12 cellular contexts compared by ENCODE assay signal in genomic region chr10:79438021-79438698, GRCh38. TPM values are rescaled to one million over a fixed set of nuclear protein-coding genes. Genes with fewer than 3 reads are reported as not detected.
DNase-seq lines count a peak whose midpoint lies in the region; ATAC-seq and TF ChIP-seq lines count a peak whose summit lies in the region.
"Had no signal": no experiment of that assay in that cellular context is flagged by ENCODE, and none has a peak within 500 bp of the region (broad histone marks: within the 10 kb centered on the region; RNA-seq: fewer than 3 reads in every experiment).

No MANE protein-coding gene starts in this region.

- peaks cover 0 to 7% of the 10 kb centered on the region in 2 donors for H3K27me3 Mint-ChIP-seq in effector memory CD8-positive, alpha-beta T cell

- H3K36me3 Mint-ChIP-seq in effector memory CD8-positive, alpha-beta T cell (ENCODE audit: insufficient read depth) = peaks cover 2% of the 10 kb centered on the region
- H3K36me3 Mint-ChIP-seq: stimulated activated memory B cell treated with anti-CD40 and anti-IgM and Interleukin-4, amounts not matched to agents 10 μg/mL and 1 μg/mL and 100 μg/mL, for 72 hours had no signal

- H3K9me3 Mint-ChIP-seq in effector memory CD8-positive, alpha-beta T cell = no peaks in the 10 kb centered on the region
- H3K9me3 Mint-ChIP-seq: activated naive CD4-positive, alpha-beta T cell treated with anti-CD3 and anti-CD28 coated beads for 36 hours; stimulated activated memory B cell treated with anti-CD40 and anti-IgM and Interleukin-4, amounts not matched to agents 10 μg/mL and 1 μg/mL and 100 μg/mL, for 72 hours had no signal

- TF ChIP-seq CTCF in heart right ventricle (IDR thresholded peaks at IDR 0.05) = peak in 6 of 9 donors; percentile 22 to 45 (median 32)
- no peak for TF ChIP-seq CTCF in omental fat pad (IDR thresholded peaks at IDR 0.05)

- peaks cover 5 to 13% of the 10 kb centered on the region in 2 donors for H3K4me1 Mint-ChIP-seq in effector memory CD8-positive, alpha-beta T cell (ENCODE audit: low read depth in 2 of 2)

- peak overlapping the region in 1 of 2 donors; percentile 17 for H3K27ac Mint-ChIP-seq in effector memory CD8-positive, alpha-beta T cell
- H3K27ac Mint-ChIP-seq: activated naive CD4-positive, alpha-beta T cell treated with anti-CD3 and anti-CD28 coated beads for 36 hours; B cell; stimulated activated memory B cell treated with anti-CD40 and anti-IgM and Interleukin-4, amounts not matched to agents 10 μg/mL and 1 μg/mL and 100 μg/mL, for 72 hours had no signal

- ATAC-seq in heart right ventricle (no peak), left ventricle myocardium superior (no peak), omental fat pad (ENCODE audit: low FRiP score) (no peak), GM21717 (IDR thresholded peaks at IDR 0.05; ENCODE audit: unreplicated experiment) (no peak)
- no peak for ATAC-seq in effector memory CD8-positive, alpha-beta T cell (replicated peaks)
- ATAC-seq: stimulated activated memory B cell treated with anti-CD40 and anti-IgM and Interleukin-4, amounts not matched to agents 10 μg/mL and 1 μg/mL and 100 μg/mL, for 72 hours had no signal

- no peaks in the 10 kb centered on the region for H3K27me3 ChIP-seq in heart right ventricle

- H3K36me3 ChIP-seq in heart right ventricle = peaks cover 0 to 46% (median 0%) of the 10 kb centered on the region in 9 donors

- no peaks in the 10 kb centered on the region for H3K9me3 ChIP-seq in heart right ventricle

- intact Hi-C loops in heart right ventricle (cut with DNase I) = no loop called here
- intact Hi-C loops in left ventricle myocardium superior (cut with micrococcal nuclease) = no loop called here

- H3K27ac ChIP-seq in heart right ventricle = peak overlapping the region in 8 of 10 donors; percentile 5 to 94 (median 46)

- no peak for DNase-seq in heart right ventricle
- no peak for DNase-seq in left ventricle myocardium superior
- DNase-seq in epidermal melanocyte (ENCODE audit: insufficient read length, low spot score) = peak; percentile 70
- DNase-seq in omental fat pad (ENCODE audit: low spot score) = peak; percentile 20
- no peak for DNase-seq in SK-N-DZ (ENCODE audit: low spot score)
- no peak for DNase-seq in effector memory CD8-positive, alpha-beta T cell
- no peak for DNase-seq in OCI-M2 (lab: John Stamatoyannopoulos, UW; ENCODE audit: unreplicated experiment)
- DNase-seq: activated naive CD4-positive, alpha-beta T cell treated with anti-CD3 and anti-CD28 coated beads for 36 hours; GOT3 had no signal

- peak overlapping the region in 1 of 10 donors; percentile 2 for H3K4me3 ChIP-seq in heart right ventricle

- H3K4me1 ChIP-seq in heart right ventricle = peaks cover 34 to 99% (median 95%) of the 10 kb centered on the region in 9 donors

- no peak overlapping the region for H3K4me3 Mint-ChIP-seq in effector memory CD8-positive, alpha-beta T cell
- H3K4me3 Mint-ChIP-seq: activated naive CD4-positive, alpha-beta T cell treated with anti-CD3 and anti-CD28 coated beads for 36 hours; B cell; stimulated activated memory B cell treated with anti-CD40 and anti-IgM and Interleukin-4, amounts not matched to agents 10 μg/mL and 1 μg/mL and 100 μg/mL, for 72 hours had no signal

- WGBS in heart right ventricle, 2 donors = 61 to 63% methylated on average over 16 of the region's 16 CpGs

RNA-seq across cellular contexts. Expression of gene ZCCHC24, which starts 7.3 kb away (rescaled TPM):
- total RNA-seq in heart right ventricle = 10 to 100 TPM; 32.0 to 59.0 (median 49.0) TPM
- polyA plus RNA-seq in heart right ventricle = 10 to 100 TPM; 19.3 to 22.4 TPM
- total RNA-seq in left ventricle myocardium superior = 49.0 TPM
- 10 to 100 TPM; 47.1 to 73.6 (median 55.5) TPM for total RNA-seq in omental fat pad
- polyA plus RNA-seq in SK-N-DZ (2014; cell fraction: cytosol; rRNA removed) = 1.1 and 2.0 TPM in 2 replicates
- 0.60 and 0.84 TPM in 2 replicates for polyA plus RNA-seq in SK-N-DZ (2014; cell fraction: nucleus; rRNA removed)

Comparison
In these comparisons a context has a peak if more than half of its experiments do, and no peak if none do; other contexts are left out.
1. DNase-seq: peak in epidermal melanocyte (single experiment) and omental fat pad (single experiment); none in heart right ventricle (0 of 2), left ventricle myocardium superior (single experiment), SK-N-DZ (single experiment), effector memory CD8-positive, alpha-beta T cell (0 of 3) and OCI-M2 (single experiment).
2. CTCF ChIP-seq: peak in heart right ventricle (6 of 9); none in omental fat pad (0 of 3).